Comparison of ENCODE assay signal across 1 cellular context in genomic region chr17:37358830-37359681, GRCh38.
A peak's percentile ranks its signal among the peaks of the same experiment; 100 is the strongest.
TF ChIP-seq lines count a peak whose summit lies in the region.

No MANE protein-coding gene starts in this region.

TF ChIP-seq in HepG2, 621 proteins besides CTCF, POLR2A, EP300 and RAD21 (continued from another document and continues in another):
- no peak for TF ChIP-seq MBD4 (IDR thresholded peaks at IDR 0.05; ENCODE audit: borderline replicate concordance, low read length)
- TF ChIP-seq ZNF3 (CRISPR knock-in tag; IDR thresholded peaks at IDR 0.05) = no peak
- no peak; the same call in 1 of the 2 replicates for TF ChIP-seq CSRNP1 (CRISPR knock-in tag; IDR thresholded peaks at IDR 0.05)
- TF ChIP-seq HDAC1 (CRISPR knock-in tag; IDR thresholded peaks at IDR 0.05) = peak; percentile 60; the same call in 1 of the 2 replicates
- no peak for TF ChIP-seq ATAD3A (CRISPR knock-in tag; IDR thresholded peaks at IDR 0.05)
- TF ChIP-seq ZSCAN20 (CRISPR knock-in tag; IDR thresholded peaks at IDR 0.05; ENCODE audit: borderline replicate concordance) = peak; percentile 41
- TF ChIP-seq ZBTB2 (CRISPR knock-in tag; IDR thresholded peaks at IDR 0.05; ENCODE audit: low read depth) = no peak
- peak; percentile 87 for TF ChIP-seq ZNF225 (CRISPR knock-in tag; IDR thresholded peaks at IDR 0.05)
- TF ChIP-seq PHF5A (CRISPR knock-in tag; IDR thresholded peaks at IDR 0.05; ENCODE audit: low read depth, unreplicated experiment) = no peak
- 0 out of 2 replicates have a peak, but pooled peaks have one; percentile 12 for TF ChIP-seq NCOA1 (CRISPR knock-in tag; IDR thresholded peaks at IDR 0.05)
- TF ChIP-seq THAP11 (CRISPR knock-in tag; IDR thresholded peaks at IDR 0.05) = 0 out of 2 replicates have a peak, but pooled peaks have one; percentile 12
- no peak for TF ChIP-seq HOXA7 (CRISPR knock-in tag; IDR thresholded peaks at IDR 0.05)
- no peak; the same call in 1 of the 2 replicates for TF ChIP-seq FOXC1 (CRISPR knock-in tag; IDR thresholded peaks at IDR 0.05; ENCODE audit: borderline replicate concordance)
- 0 out of 2 replicates have a peak, but pooled peaks have one; percentile 4 for TF ChIP-seq MIER3 (CRISPR knock-in tag; IDR thresholded peaks at IDR 0.05; ENCODE audit: borderline replicate concordance)
- no peak for TF ChIP-seq ZMYM2 (CRISPR knock-in tag; IDR thresholded peaks at IDR 0.05)
- TF ChIP-seq FOXJ3 (CRISPR knock-in tag; IDR thresholded peaks at IDR 0.05; ENCODE audit: borderline replicate concordance) = no peak
- TF ChIP-seq TBP (CRISPR knock-in tag; IDR thresholded peaks at IDR 0.05) = no peak
- TF ChIP-seq NFATC3 (CRISPR knock-in tag; IDR thresholded peaks at IDR 0.05) = no peak
- peak; percentile 91 for TF ChIP-seq ZFY (CRISPR knock-in tag; IDR thresholded peaks at IDR 0.05)
- no peak; the same call in 1 of the 2 replicates for TF ChIP-seq ZC3H13 (CRISPR knock-in tag; IDR thresholded peaks at IDR 0.05)
- no peak for TF ChIP-seq MAFG (CRISPR knock-in tag; IDR thresholded peaks at IDR 0.05)
- no peak for TF ChIP-seq TCF12 (IDR thresholded peaks at IDR 0.05)
- TF ChIP-seq TCF12 (CRISPR knock-in tag; IDR thresholded peaks at IDR 0.05) = peak; percentile 84
- no peak for TF ChIP-seq FLYWCH1 (CRISPR knock-in tag; IDR thresholded peaks at IDR 0.05)
- TF ChIP-seq RBAK (CRISPR knock-in tag; IDR thresholded peaks at IDR 0.05) = no peak
- TF ChIP-seq TRIM22 (IDR thresholded peaks at IDR 0.05) = no peak
- TF ChIP-seq, protein P1, sequence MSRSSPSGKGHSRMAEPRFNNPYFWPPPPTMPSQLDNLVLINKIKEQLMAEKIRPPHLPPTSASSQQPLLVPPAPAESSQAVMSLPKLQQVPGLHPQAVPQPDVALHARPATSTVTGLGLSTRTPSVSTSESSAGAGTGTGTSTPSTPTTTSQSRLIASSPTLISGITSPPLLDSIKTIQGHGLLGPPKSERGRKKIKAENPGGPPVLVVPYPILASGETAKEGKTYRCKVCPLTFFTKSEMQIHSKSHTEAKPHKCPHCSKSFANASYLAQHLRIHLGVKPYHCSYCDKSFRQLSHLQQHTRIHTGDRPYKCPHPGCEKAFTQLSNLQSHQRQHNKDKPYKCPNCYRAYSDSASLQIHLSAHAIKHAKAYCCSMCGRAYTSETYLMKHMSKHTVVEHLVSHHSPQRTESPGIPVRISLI (CRISPR knock-in tag; IDR thresholded peaks at IDR 0.05; ENCODE audit: borderline replicate concordance) = no peak
- TF ChIP-seq THAP9 (CRISPR knock-in tag; IDR thresholded peaks at IDR 0.05; ENCODE audit: borderline replicate concordance) = peak; percentile 45; the same call in 1 of the 2 replicates
- no peak for TF ChIP-seq ZFP82 (CRISPR knock-in tag; IDR thresholded peaks at IDR 0.05; ENCODE audit: borderline replicate concordance)
- TF ChIP-seq ZNF557 (CRISPR knock-in tag; IDR thresholded peaks at IDR 0.05) = 0 out of 2 replicates have a peak, but pooled peaks have one; percentile 41
- no peak for TF ChIP-seq MEF2D (CRISPR knock-in tag; IDR thresholded peaks at IDR 0.05)
- no peak for TF ChIP-seq ZBTB34 (CRISPR knock-in tag; IDR thresholded peaks at IDR 0.05)
- TF ChIP-seq CREB3 (CRISPR knock-in tag; IDR thresholded peaks at IDR 0.05) = 0 out of 2 replicates have a peak, but pooled peaks have one; percentile 25
- peak; percentile 71; the same call in 1 of the 2 replicates for TF ChIP-seq MEIS1 (CRISPR knock-in tag; IDR thresholded peaks at IDR 0.05; ENCODE audit: borderline replicate concordance)
- no peak for TF ChIP-seq RFX1 (IDR thresholded peaks at IDR 0.05)
- no peak for TF ChIP-seq ZNF124 (CRISPR knock-in tag; IDR thresholded peaks at IDR 0.05)
- TF ChIP-seq ZFP62 (CRISPR knock-in tag; IDR thresholded peaks at IDR 0.05) = no peak
- no peak for TF ChIP-seq NCOR1 (IDR thresholded peaks at IDR 0.05; ENCODE audit: borderline replicate concordance, low read length)
- no peak; the same call in 1 of the 2 replicates for TF ChIP-seq TMF1 (CRISPR knock-in tag; IDR thresholded peaks at IDR 0.05; ENCODE audit: low read depth)
- TF ChIP-seq JARID2 (CRISPR knock-in tag; IDR thresholded peaks at IDR 0.05; ENCODE audit: insufficient replicate concordance) = no peak
- TF ChIP-seq ZNF317 (CRISPR knock-in tag; IDR thresholded peaks at IDR 0.05) = 0 out of 2 replicates have a peak, but pooled peaks have one; percentile 34
- TF ChIP-seq SP4 (CRISPR knock-in tag; IDR thresholded peaks at IDR 0.05) = peak; percentile 99
- TF ChIP-seq FOSL2 (CRISPR knock-in tag; IDR thresholded peaks at IDR 0.05) = peak; percentile 21; the same call in 1 of the 2 replicates
- TF ChIP-seq ZNF607 (CRISPR knock-in tag; IDR thresholded peaks at IDR 0.05; ENCODE audit: borderline replicate concordance) = peak; percentile 17; the same call in 1 of the 2 replicates
- no peak for TF ChIP-seq KAT2B (IDR thresholded peaks at IDR 0.05; ENCODE audit: borderline replicate concordance, low read depth, low read length)
- TF ChIP-seq, protein P2, sequence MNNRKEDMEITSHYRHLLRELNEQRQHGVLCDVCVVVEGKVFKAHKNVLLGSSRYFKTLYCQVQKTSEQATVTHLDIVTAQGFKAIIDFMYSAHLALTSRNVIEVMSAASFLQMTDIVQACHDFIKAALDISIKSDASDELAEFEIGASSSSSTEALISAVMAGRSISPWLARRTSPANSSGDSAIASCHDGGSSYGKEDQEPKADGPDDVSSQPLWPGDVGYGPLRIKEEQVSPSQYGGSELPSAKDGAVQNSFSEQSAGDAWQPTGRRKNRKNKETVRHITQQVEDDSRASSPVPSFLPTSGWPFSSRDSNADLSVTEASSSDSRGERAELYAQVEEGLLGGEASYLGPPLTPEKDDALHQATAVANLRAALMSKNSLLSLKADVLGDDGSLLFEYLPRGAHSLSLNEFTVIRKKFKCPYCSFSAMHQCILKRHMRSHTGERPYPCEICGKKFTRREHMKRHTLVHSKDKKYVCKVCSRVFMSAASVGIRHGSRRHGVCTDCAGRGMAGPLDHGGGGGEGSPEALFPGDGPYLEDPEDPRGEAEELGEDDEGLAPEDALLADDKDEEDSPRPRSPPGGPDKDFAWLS (CRISPR knock-in tag; IDR thresholded peaks at IDR 0.05; ENCODE audit: borderline replicate concordance) = no peak
- peak; percentile 21; the same call in 1 of the 2 replicates for TF ChIP-seq ZNF350 (CRISPR knock-in tag; IDR thresholded peaks at IDR 0.05; ENCODE audit: borderline replicate concordance, low read depth)
- peak; percentile 47 for TF ChIP-seq MAX (IDR thresholded peaks at IDR 0.05)
- peak; percentile 31; the same call in 1 of the 2 replicates for TF ChIP-seq HNRNPL (IDR thresholded peaks at IDR 0.05; ENCODE audit: low read depth, low read length)
- TF ChIP-seq KDM4B (CRISPR knock-in tag; IDR thresholded peaks at IDR 0.05) = 0 out of 2 replicates have a peak, but pooled peaks have one; percentile 12
- TF ChIP-seq ZNF18 (CRISPR knock-in tag; IDR thresholded peaks at IDR 0.05; ENCODE audit: insufficient replicate concordance) = no peak
